16 cellular contexts compared by ENCODE assay signal in the genomic region with DNA sequence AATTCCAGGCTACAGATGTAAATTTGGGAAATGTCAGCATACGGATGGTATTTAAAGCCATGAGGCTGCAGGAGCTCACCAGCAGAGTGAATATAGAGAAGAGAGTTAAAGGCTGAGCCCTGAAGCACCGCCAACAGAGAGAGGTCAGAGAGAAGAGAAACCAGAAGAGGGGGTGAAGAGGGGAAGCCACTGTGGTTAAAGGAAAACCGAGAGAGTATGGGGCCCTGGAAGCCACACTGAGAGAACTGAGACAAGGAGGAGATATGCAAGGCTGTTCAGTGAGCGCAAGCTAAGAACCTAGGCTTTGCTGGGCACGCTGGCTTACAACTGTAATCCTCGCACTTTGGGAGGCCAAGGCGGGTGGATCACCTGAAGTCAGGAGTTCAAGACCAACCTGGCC. TPM values are rescaled to one million over a fixed set of nuclear protein-coding genes. Genes with fewer than 3 reads are reported as not detected.
DNase-seq lines count a peak whose midpoint lies in the region; ATAC-seq and TF ChIP-seq lines count a peak whose summit lies in the region.
"Had no signal": no experiment of that assay in that cellular context is flagged by ENCODE, and none has a peak within 500 bp of the region (broad histone marks: within the 10 kb centered on the region; RNA-seq: fewer than 3 reads in every experiment).

No MANE protein-coding gene starts in this region.

- H2AFZ ChIP-seq in osteoblast (ENCODE audit: low read length), result peak overlapping the region; percentile 62

- TF ChIP-seq EP300 in upper lobe of left lung (IDR thresholded peaks at IDR 0.05), result no peak

- no peak overlapping the region for H3K4me3 ChIP-seq in osteoblast (ENCODE audit: insufficient read depth, low read length)
- H3K4me3 ChIP-seq in upper lobe of left lung, result no peak overlapping the region
- H3K4me3 ChIP-seq: esophagus muscularis mucosa, lower lobe of right lung, tibial artery had no signal

- H3K9me3 ChIP-seq in osteoblast (ENCODE audit: low read depth, low read length), result no peaks in the 10 kb centered on the region
- H3K9me3 ChIP-seq in upper lobe of left lung, result no peaks in the 10 kb centered on the region
- H3K9me3 ChIP-seq: esophagus muscularis mucosa, lower lobe of right lung, tibial artery had no signal

- H3K4me1 ChIP-seq in osteoblast (ENCODE audit: insufficient read depth, low read length), result peaks cover 4% of the 10 kb centered on the region
- H3K4me1 ChIP-seq in upper lobe of left lung, result no peaks in the 10 kb centered on the region
- H3K4me1 ChIP-seq: lower lobe of right lung had no signal

- TF ChIP-seq POLR2A in upper lobe of left lung (IDR thresholded peaks at IDR 0.05), result no peak

- no peaks in the 10 kb centered on the region for H4K20me1 ChIP-seq in osteoblast (ENCODE audit: insufficient read depth, low read length)

- H3K27me3 ChIP-seq in osteoblast (ENCODE audit: insufficient read depth, low read length) (no peaks in the 10 kb centered on the region), upper lobe of left lung (no peaks in the 10 kb centered on the region)
- H3K27me3 ChIP-seq: esophagus muscularis mucosa, tibial artery had no signal

- TF ChIP-seq CTCF in osteoblast (IDR thresholded peaks at IDR 0.05; ENCODE audit: extremely low read depth, low read depth, low read length) (no peak), upper lobe of left lung (IDR thresholded peaks at IDR 0.05) (no peak)

- no peak overlapping the region for H3K4me2 ChIP-seq in osteoblast (ENCODE audit: insufficient read depth, low read length)

- peak; percentile 65 for ATAC-seq in GM18498 (IDR thresholded peaks at IDR 0.05; ENCODE audit: unreplicated experiment)
- ATAC-seq in HG03066 (IDR thresholded peaks at IDR 0.05; ENCODE audit: low read depth, unreplicated experiment), result peak; percentile 78
- ATAC-seq in upper lobe of left lung (ENCODE audit: low FRiP score in 2 of 2), result no peak
- ATAC-seq in GM19452 (IDR thresholded peaks at IDR 0.05; ENCODE audit: unreplicated experiment), result no peak
- ATAC-seq: CD8-positive, alpha-beta T cell; lower lobe of right lung had no signal

- DNase-seq in SKM-1 (lab: John Stamatoyannopoulos, UW; ENCODE audit: unreplicated experiment) (peak; percentile 52), osteoblast (ENCODE audit: insufficient read length, low spot score, missing footprints) (no peak), hepatic stellate cell (ENCODE audit: low spot score) (no peak), upper lobe of left lung (no peak)
- DNase-seq: activated gamma-delta T cell treated with Interleukin-2 at 50 U/mL for 16 hours; CD8-positive, alpha-beta T cell; cerebellar nuclear complex; lower lobe of right lung; NCI-H2081; NCI-H82; SW 1271; tibial artery had no signal

- no peaks in the 10 kb centered on the region for H3K79me2 ChIP-seq in osteoblast (ENCODE audit: insufficient read depth, low read length)

- 64 to 68% methylated on average over 7 of the region's 7 CpGs for WGBS in upper lobe of left lung, 2 donors

- H3K27ac ChIP-seq in osteoblast (ENCODE audit: low read depth, low read length) (no peak overlapping the region), upper lobe of left lung (no peak overlapping the region)
- H3K27ac ChIP-seq: esophagus muscularis mucosa, lower lobe of right lung, tibial artery had no signal

- H3K36me3 ChIP-seq in osteoblast (ENCODE audit: insufficient read depth, low read length) (no peaks in the 10 kb centered on the region), upper lobe of left lung (no peaks in the 10 kb centered on the region)
- H3K36me3 ChIP-seq: esophagus muscularis mucosa, lower lobe of right lung, tibial artery had no signal

RNA-seq across cellular contexts. Expression of gene COPRS, which starts 24.6 kb away (rescaled TPM):
- total RNA-seq in osteoblast (106 and 109 TPM in 2 replicates), upper lobe of left lung (10 to 100 TPM; 13.6 to 84.8 (median 44.1) TPM)

Comparison
In these comparisons a context has a peak if more than half of its experiments do, and no peak if none do; other contexts are left out.
1. ATAC-seq: peak in GM18498 (single experiment) and HG03066 (single experiment); none in upper lobe of left lung (0 of 2) and GM19452 (single experiment).